Comparison of ENCODE assay signal across 9 cellular contexts in genomic region chr15:43663333-43663732, GRCh38. TPM values are rescaled to one million over a fixed set of nuclear protein-coding genes. Genes with fewer than 3 reads are reported as not detected.
"Had no signal": no experiment of that assay in that cellular context is flagged by ENCODE, and none has a peak within 500 bp of the region (broad histone marks: within the 10 kb centered on the region; RNA-seq: fewer than 3 reads in every experiment).

No MANE protein-coding gene starts in this region.

RNA-seq across cellular contexts. Expression of gene CKMT1A, which starts 30.3 kb away (rescaled TPM):
- total RNA-seq: naive thymus-derived CD8-positive, alpha-beta T cell; natural killer cell treated with Interleukin-12 subunit alpha and Interleukin-12 subunit beta and Interleukin-15 and Interleukin-18, amount 100 ng/mL, for 72 hours; osteocyte; posterior vena cava; pulmonary artery endothelial cell; uterus had no signal
- polyA plus RNA-seq: naive thymus-derived CD8-positive, alpha-beta T cell; smooth muscle cell; spleen had no signal

RNA-seq across cellular contexts. Expression of gene STRC, which starts 44.7 kb away (rescaled TPM):
- total RNA-seq: upper lobe of right lung had no signal
